ENCODE assay signal across 15 cellular contexts in the genomic region with DNA sequence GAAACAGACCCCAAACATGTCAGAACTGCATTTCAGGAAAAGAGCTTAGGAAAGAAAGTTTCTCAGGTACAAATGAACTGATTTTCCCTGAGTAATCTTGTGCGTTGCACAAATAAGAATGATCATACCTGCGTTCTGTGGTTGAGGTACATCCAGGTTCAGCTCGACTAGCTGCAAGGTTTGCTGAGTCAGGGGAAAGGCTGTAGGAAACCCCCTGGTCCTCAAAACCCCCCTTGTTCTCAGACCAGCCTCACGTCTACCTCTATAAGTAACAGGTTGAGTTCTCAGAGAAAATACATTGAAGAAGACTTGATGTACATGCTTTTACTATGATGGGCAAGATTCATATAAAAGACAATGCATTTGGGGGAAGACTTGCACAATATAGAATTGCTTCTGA.
DNase-seq lines count a peak whose midpoint lies in the region; ATAC-seq and TF ChIP-seq lines count a peak whose summit lies in the region.
"Had no signal": no experiment of that assay in that cellular context is flagged by ENCODE, and none has a peak within 500 bp of the region (broad histone marks: within the 10 kb centered on the region; RNA-seq: fewer than 3 reads in every experiment).

No MANE protein-coding gene starts in this region.

- H3K27ac Mint-ChIP-seq in effector memory CD8-positive, alpha-beta T cell: no peak overlapping the region

- TF ChIP-seq CTCF in GM12865 (IDR thresholded peaks at IDR 0.05; ENCODE audit: insufficient read depth, low read depth, low read length, missing control alignments) (no peak), VCaP (conservative IDR thresholded peaks at IDR 0.05) (no peak), esophagus muscularis mucosa (IDR thresholded peaks at IDR 0.05) (no peak), suprapubic skin (IDR thresholded peaks at IDR 0.05) (no peak)

- no peaks in the 10 kb centered on the region for H3K36me3 ChIP-seq in esophagus muscularis mucosa
- H3K36me3 ChIP-seq in suprapubic skin: no peaks in the 10 kb centered on the region
- H3K36me3 ChIP-seq: BE2C had no signal

- peaks cover 9 to 20% of the 10 kb centered on the region in 2 donors for H3K27me3 Mint-ChIP-seq in effector memory CD8-positive, alpha-beta T cell

- H3K4me1 ChIP-seq in esophagus muscularis mucosa: peaks cover 0 to 20% (median 13%) of the 10 kb centered on the region in 4 donors
- peaks cover 77% of the 10 kb centered on the region for H3K4me1 ChIP-seq in suprapubic skin

- DNase-seq in GM12865 (ENCODE audit: low read depth) (peak; percentile 16), esophagus muscularis mucosa (ENCODE audit: extremely low spot score) (peak; percentile 4), suprapubic skin (ENCODE audit: low spot score in 2 of 2) (no peak)
- DNase-seq in effector memory CD8-positive, alpha-beta T cell: no peak
- DNase-seq: BE2C; CD4-positive, alpha-beta memory T cell; COR-L47; DMS153; DND-41; GDM1; H7; Karpas-422 had no signal

- intact Hi-C loops in esophagus muscularis mucosa (cut with DNase I): no loop called here

- H3K4me3 ChIP-seq in GM12865 (ENCODE audit: low read depth, low read length): no peak overlapping the region
- H3K4me3 ChIP-seq in esophagus muscularis mucosa: no peak overlapping the region
- no peak overlapping the region for H3K4me3 ChIP-seq in suprapubic skin

- no peak for TF ChIP-seq EP300 in esophagus muscularis mucosa (IDR thresholded peaks at IDR 0.05)
- TF ChIP-seq EP300 in suprapubic skin (IDR thresholded peaks at IDR 0.05): no peak

- no peaks in the 10 kb centered on the region for H3K4me1 Mint-ChIP-seq in effector memory CD8-positive, alpha-beta T cell (ENCODE audit: low read depth in 2 of 2)

- ATAC-seq in GM21786 (IDR thresholded peaks at IDR 0.05; ENCODE audit: unreplicated experiment): no peak
- no peak for ATAC-seq in effector memory CD8-positive, alpha-beta T cell (replicated peaks)
- no peak for ATAC-seq in HG03354 (IDR thresholded peaks at IDR 0.05; ENCODE audit: poor library complexity, severe bottlenecking, unreplicated experiment)

- no peaks in the 10 kb centered on the region for H3K36me3 Mint-ChIP-seq in effector memory CD8-positive, alpha-beta T cell (ENCODE audit: insufficient read depth)
- H3K36me3 Mint-ChIP-seq: CD4-positive, alpha-beta memory T cell had no signal

- H3K27ac ChIP-seq in VCaP: peak overlapping the region; percentile 78; the same call in 1 of the 2 replicates
- no peak overlapping the region for H3K27ac ChIP-seq in esophagus muscularis mucosa (replicated peaks in 1 of 4)
- peak overlapping the region; percentile 85 for H3K27ac ChIP-seq in suprapubic skin

- H3K9me3 Mint-ChIP-seq in effector memory CD8-positive, alpha-beta T cell: no peaks in the 10 kb centered on the region
- H3K9me3 Mint-ChIP-seq: CD4-positive, alpha-beta memory T cell had no signal

- H3K9me3 ChIP-seq in esophagus muscularis mucosa: no peaks in the 10 kb centered on the region
- no peaks in the 10 kb centered on the region for H3K9me3 ChIP-seq in suprapubic skin
- H3K9me3 ChIP-seq: BE2C had no signal

- TF ChIP-seq POLR2A in esophagus muscularis mucosa (IDR thresholded peaks at IDR 0.05; ENCODE audit: low read depth) (no peak), suprapubic skin (IDR thresholded peaks at IDR 0.05) (no peak)

- 95% methylated on average over 4 of the region's 4 CpGs for WGBS in esophagus muscularis mucosa
- WGBS in suprapubic skin: 79% methylated on average over 4 of the region's 4 CpGs

- H3K27me3 ChIP-seq in esophagus muscularis mucosa: no peaks in the 10 kb centered on the region
- H3K27me3 ChIP-seq in suprapubic skin: no peaks in the 10 kb centered on the region
- H3K27me3 ChIP-seq: BE2C had no signal

- no peak overlapping the region for H3K4me3 Mint-ChIP-seq in effector memory CD8-positive, alpha-beta T cell
- H3K4me3 Mint-ChIP-seq: CD4-positive, alpha-beta memory T cell had no signal

Comparison
In these comparisons a context has a peak if more than half of its experiments do, and no peak if none do; other contexts are left out.
1. DNase-seq: peak in GM12865 (single experiment) and esophagus muscularis mucosa (single experiment); none in suprapubic skin (0 of 2) and effector memory CD8-positive, alpha-beta T cell (0 of 3).
2. H3K27ac ChIP-seq: peak in VCaP (single experiment) and suprapubic skin (single experiment); none in esophagus muscularis mucosa (0 of 4).